2 cellular contexts compared by ENCODE assay signal in the genomic region with DNA sequence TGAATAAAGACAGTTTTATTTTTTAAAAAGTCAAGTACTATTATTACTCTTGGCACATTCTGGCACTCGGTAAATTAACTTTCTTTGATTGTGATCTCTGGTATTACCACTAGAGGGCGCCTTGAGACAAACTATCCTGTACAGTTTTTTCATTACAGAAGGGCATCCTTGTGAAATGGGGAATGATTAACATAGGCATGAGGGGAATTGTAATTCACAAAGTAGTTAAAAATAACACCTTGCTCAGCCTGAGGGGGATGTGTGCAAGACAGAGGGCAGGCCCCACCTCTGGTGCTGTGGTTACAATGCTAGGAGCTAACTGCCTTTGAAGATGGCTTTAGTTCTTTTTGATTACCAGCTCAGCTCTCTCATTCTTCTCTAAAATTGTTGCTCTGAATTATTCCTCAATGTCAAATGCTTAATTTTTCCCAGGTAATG.
A peak's percentile ranks its signal among the peaks of the same experiment; 100 is the strongest.
TF ChIP-seq lines count a peak whose summit lies in the region.

No MANE protein-coding gene starts in this region.

TF ChIP-seq in GM23338, 12 proteins besides CTCF, POLR2A, EP300 and RAD21:
- TF ChIP-seq EZH2 (IDR thresholded peaks at IDR 0.05; ENCODE audit: low read depth, unreplicated experiment) (no peak), NANOG (IDR thresholded peaks at IDR 0.05; ENCODE audit: borderline replicate concordance) (0 out of 2 replicates have a peak, but pooled peaks have one; percentile 28)

TF ChIP-seq in HepG2, 621 proteins besides CTCF, POLR2A, EP300 and RAD21:
- TF ChIP-seq SMC3 (IDR thresholded peaks at IDR 0.05; ENCODE audit: low read length), result peak; percentile 19; the same call in 1 of the 2 replicates
- TF ChIP-seq ZNF256 (CRISPR knock-in tag; conservative IDR thresholded peaks at IDR 0.05), result no peak
- no peak for TF ChIP-seq TCF7 (IDR thresholded peaks at IDR 0.05; ENCODE audit: low read depth)
- no peak for TF ChIP-seq MYC (CRISPR knock-in tag; IDR thresholded peaks at IDR 0.05; ENCODE audit: borderline replicate concordance)
- peak; percentile 57 for TF ChIP-seq STAG1 (CRISPR knock-in tag; IDR thresholded peaks at IDR 0.05)
- no peak for TF ChIP-seq FOSL2 (CRISPR knock-in tag; IDR thresholded peaks at IDR 0.05)
- TF ChIP-seq, protein P1, sequence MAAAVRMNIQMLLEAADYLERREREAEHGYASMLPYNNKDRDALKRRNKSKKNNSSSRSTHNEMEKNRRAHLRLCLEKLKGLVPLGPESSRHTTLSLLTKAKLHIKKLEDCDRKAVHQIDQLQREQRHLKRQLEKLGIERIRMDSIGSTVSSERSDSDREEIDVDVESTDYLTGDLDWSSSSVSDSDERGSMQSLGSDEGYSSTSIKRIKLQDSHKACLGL (CRISPR knock-in tag; IDR thresholded peaks at IDR 0.05), result no peak
